9 cellular contexts compared by ENCODE assay signal in genomic region chr5:16585028-16585667, GRCh38. TPM values are rescaled to one million over a fixed set of nuclear protein-coding genes. Genes with fewer than 3 reads are reported as not detected.
A peak's percentile ranks its signal among the peaks of the same experiment; 100 is the strongest.
DNase-seq lines count a peak whose midpoint lies in the region; ATAC-seq and TF ChIP-seq lines count a peak whose summit lies in the region.
"Had no signal": no experiment of that assay in that cellular context is flagged by ENCODE, and none has a peak within 500 bp of the region (broad histone marks: within the 10 kb centered on the region; RNA-seq: fewer than 3 reads in every experiment).

No MANE protein-coding gene starts in this region.

- DNase-seq in Caco-2 (peak; percentile 83 to 91), GM23338 (ENCODE audit: low spot score) (peak; percentile 31), left colon (no peak), NCI-H1694 treated with DMSO at 0.1 percent for 48 hours (lab: John Stamatoyannopoulos, UW) (no peak), lower leg skin (ENCODE audit: low spot score in 2 of 2) (no peak), COLO668 (lab: John Stamatoyannopoulos, UW; ENCODE audit: unreplicated experiment) (no peak)

- H3F3A ChIP-seq in GM23338 (replicated peaks; ENCODE audit: low read depth): no peaks in the 10 kb centered on the region
- H3F3A ChIP-seq in SU-DHL-6 (ENCODE audit: insufficient read depth): no peaks in the 10 kb centered on the region

- CTCF ChIA-PET in Caco-2 (lab: Charles Lee): interaction anchor here (1.0 kb wide), 1 partner anchor 31 kb away, joined by 3 read pairs; the partner anchor contains the start of gene RETREG1

- H3K27me3 ChIP-seq in Caco-2 (replicated peaks; ENCODE audit: control insufficient read depth, insufficient read depth, low read length) (no peaks in the 10 kb centered on the region), GM23338 (ENCODE audit: insufficient read depth) (no peaks in the 10 kb centered on the region), SU-DHL-6 (ENCODE audit: low read length) (no peaks in the 10 kb centered on the region)

- H3K9me3 ChIP-seq in Caco-2 (no peaks in the 10 kb centered on the region), SU-DHL-6 (ENCODE audit: insufficient read depth, low read length) (no peaks in the 10 kb centered on the region)

- BruUV-seq in Caco-2 (replicated peaks; lab: Mats Ljungman, UMichigan): no TSS peak

- H4K20me1 ChIP-seq in GM23338 (replicated peaks; ENCODE audit: insufficient read depth) (no peaks in the 10 kb centered on the region), SU-DHL-6 (ENCODE audit: low read depth, low read length) (no peaks in the 10 kb centered on the region)

- H3K27ac ChIP-seq in GM23338 (ENCODE audit: low read depth) (no peak overlapping the region), SU-DHL-6 (ENCODE audit: low read depth, low read length) (no peak overlapping the region)

- TF ChIP-seq CTCF in Caco-2 (IDR thresholded peaks at IDR 0.05; ENCODE audit: insufficient read depth in 1 of 2, low read depth in 1 of 2, low read length in 1 of 2, severe bottlenecking in 1 of 2, unreplicated experiment in 1 of 2): peak; percentile 40 to 79
- peak; percentile 61 to 71 for TF ChIP-seq CTCF in GM23338 (conservative IDR thresholded peaks at IDR 0.05; ENCODE audit: low read depth in 2 of 2)
- peak; percentile 68 for TF ChIP-seq CTCF in SU-DHL-6 (IDR thresholded peaks at IDR 0.05; ENCODE audit: insufficient read depth, low read length, poor library complexity, severe bottlenecking)
- TF ChIP-seq CTCF in lower leg skin (IDR thresholded peaks at IDR 0.05): no peak

- intact Hi-C loops in Caco-2 (cut with micrococcal nuclease; ENCODE audit: unreplicated experiment): loop anchor here (1.0 to 5.0 kb wide), 6 partner anchors 31 to 152 kb away; partner anchors contain the start of gene RETREG1
- intact Hi-C loops in left colon (cut with DNase I, micrococcal nuclease): no loop called here
- intact Hi-C loops in lower leg skin (cut with DNase I; ENCODE audit: low total_unique reads): no loop called here

- peak overlapping the region; percentile 58 for H3K4me3 Mint-ChIP-seq in Caco-2 (ENCODE audit: unreplicated experiment)
- H3K4me3 Mint-ChIP-seq in GM23338: no peak overlapping the region
- H3K4me3 Mint-ChIP-seq: mesothelial cell of epicardium had no signal

- H3K27me3 Mint-ChIP-seq in Caco-2 (ENCODE audit: insufficient read depth, unreplicated experiment): no peaks in the 10 kb centered on the region
- H3K27me3 Mint-ChIP-seq in GM23338 (ENCODE audit: insufficient read depth, low read depth, poor library complexity): no peaks in the 10 kb centered on the region

- H2AFZ ChIP-seq in GM23338 (no peak overlapping the region), SU-DHL-6 (ENCODE audit: low read depth, low read length, severe bottlenecking) (no peak overlapping the region)

- TF ChIP-seq POLR2A in lower leg skin (IDR thresholded peaks at IDR 0.05): no peak

- WGBS in lower leg skin, 2 donors: 73 to 87% methylated on average over 4 of the region's 4 CpGs

- POLR2A ChIA-PET in Caco-2 (lab: Charles Lee): no interaction called here

- H3K4me3 ChIP-seq in Caco-2 (ENCODE audit: low read depth, low read length) (no peak overlapping the region), GM23338 (no peak overlapping the region), SU-DHL-6 (ENCODE audit: insufficient read depth, low read length, poor library complexity, severe bottlenecking) (no peak overlapping the region), lower leg skin (ENCODE audit: low read depth, poor library complexity, severe bottlenecking) (no peak overlapping the region)

- H3K27ac Mint-ChIP-seq in Caco-2 (ENCODE audit: unreplicated experiment): peak overlapping the region; percentile 86
- H3K27ac Mint-ChIP-seq in GM23338: no peak overlapping the region
- H3K27ac Mint-ChIP-seq: mesothelial cell of epicardium had no signal

- peak; percentile 72 for ATAC-seq in GM23338
- peak; percentile 76 for ATAC-seq in left colon
- ATAC-seq in GM21360 (IDR thresholded peaks at IDR 0.05; ENCODE audit: unreplicated experiment): no peak

- no peaks in the 10 kb centered on the region for H3K9me3 Mint-ChIP-seq in Caco-2 (ENCODE audit: unreplicated experiment)
- H3K9me3 Mint-ChIP-seq in GM23338: peaks cover 9% of the 10 kb centered on the region

- H3K36me3 Mint-ChIP-seq in Caco-2 (ENCODE audit: insufficient read depth, unreplicated experiment): no peaks in the 10 kb centered on the region
- H3K36me3 Mint-ChIP-seq in GM23338 (ENCODE audit: low read depth): peaks cover 12% of the 10 kb centered on the region

- H3K9me2 ChIP-seq in GM23338 (ENCODE audit: insufficient read depth) (peaks cover 9% of the 10 kb centered on the region; the same call in 1 of the 2 replicates), SU-DHL-6 (replicated peaks; ENCODE audit: insufficient read depth, low read length) (no peaks in the 10 kb centered on the region)

- peaks cover 50% of the 10 kb centered on the region for H3K4me1 ChIP-seq in Caco-2
- peaks cover 13% of the 10 kb centered on the region for H3K4me1 ChIP-seq in GM23338 (ENCODE audit: insufficient read depth)

- no peak overlapping the region for H3K9ac ChIP-seq in SU-DHL-6 (ENCODE audit: low read length)

- H3K36me3 ChIP-seq in Caco-2 (ENCODE audit: control insufficient read depth, insufficient read depth, low read length) (no peaks in the 10 kb centered on the region; the same call in 1 of the 2 replicates), GM23338 (ENCODE audit: insufficient read depth) (no peaks in the 10 kb centered on the region), SU-DHL-6 (ENCODE audit: low read length) (no peaks in the 10 kb centered on the region)

- H3K4me1 Mint-ChIP-seq in Caco-2 (ENCODE audit: low read depth, unreplicated experiment) (peaks cover 52% of the 10 kb centered on the region), GM23338 (peaks cover 20% of the 10 kb centered on the region)

- no peaks in the 10 kb centered on the region for H3K79me2 ChIP-seq in GM23338 (replicated peaks; ENCODE audit: insufficient read depth)
- no peaks in the 10 kb centered on the region for H3K79me2 ChIP-seq in SU-DHL-6 (ENCODE audit: insufficient read depth, low read length)

- H3K4me2 ChIP-seq in GM23338: no peak overlapping the region
- no peak overlapping the region for H3K4me2 ChIP-seq in SU-DHL-6 (ENCODE audit: low read depth, low read length, poor library complexity, severe bottlenecking)

TF ChIP-seq in GM23338, 12 proteins besides CTCF, POLR2A, EP300 and RAD21 (continues in another document):
- TF ChIP-seq EZH2 (IDR thresholded peaks at IDR 0.05; ENCODE audit: low read depth, unreplicated experiment) (no peak), STAT1 (IDR thresholded peaks at IDR 0.05; ENCODE audit: unreplicated experiment) (no peak)

RNA-seq across cellular contexts. Expression of gene RETREG1, which starts 31.6 kb away (rescaled TPM):
- 14.1 and 15.1 TPM in 2 replicates for total RNA-seq in Caco-2 (2022)
- total RNA-seq in GM23338 (2014; rRNA removed; shearing (Covaris generic)): 2.2 and 2.3 TPM in 2 replicates
- 3.6 and 3.8 TPM in 2 replicates for polyA plus RNA-seq in GM23338 (2016; fragmentation: Nextera tagmentation; extraction: Ambion mirVana)
- 100 to 1,000 TPM in 1 of 2 donors, 10 to 100 TPM in 1; 63.7 to 100 TPM for total RNA-seq in left colon
- total RNA-seq in lower leg skin: 10 to 100 TPM; 29.1 to 58.8 (median 43.3) TPM

Comparison
In these comparisons a context has a peak if more than half of its experiments do, and no peak if none do; other contexts are left out.
1. DNase-seq: peak in Caco-2 (2 of 2) and GM23338 (single experiment); none in left colon (0 of 2), NCI-H1694 treated with DMSO at 0.1 percent for 48 hours (single experiment), lower leg skin (0 of 2) and COLO668 (single experiment).
2. CTCF ChIP-seq: peak in Caco-2 (2 of 2), GM23338 (2 of 2) and SU-DHL-6 (single experiment); none in lower leg skin (0 of 3).